14 cellular contexts compared by ENCODE assay signal in genomic region chr18:62030091-62030985, GRCh38.
DNase-seq lines count a peak whose midpoint lies in the region; ATAC-seq and TF ChIP-seq lines count a peak whose summit lies in the region.
"Had no signal": no experiment of that assay in that cellular context is flagged by ENCODE, and none has a peak within 500 bp of the region (broad histone marks: within the 10 kb centered on the region; RNA-seq: fewer than 3 reads in every experiment).

No MANE protein-coding gene starts in this region.

- no peaks in the 10 kb centered on the region for H3K9me3 ChIP-seq in gastrocnemius medialis
- H3K9me3 ChIP-seq: MG63 had no signal

- peak; percentile 19 for DNase-seq in AG08395 (ENCODE audit: low spot score)
- DNase-seq in LNCaP clone FGC (ENCODE audit: low read depth), result no peak
- peak; percentile 12 for DNase-seq in astrocyte of the spinal cord (ENCODE audit: low read depth, low spot score)
- no peak for DNase-seq in left lobe of liver (ENCODE audit: low spot score)
- DNase-seq in NCI-H2029 (lab: John Stamatoyannopoulos, UW), result no peak
- no peak for DNase-seq in cerebellar nuclear complex (lab: John Stamatoyannopoulos, UW)
- no peak for DNase-seq in gastrocnemius medialis
- DNase-seq: activated CD4-positive, alpha-beta T cell treated with anti-CD3 and anti-CD28 coated beads, Interleukin-2, amount 50 U/mL, for 48 hours; foreskin keratinocyte; MG63; occipital lobe; SHP77 treated with DMSO at 0.1 percent for 48 hours; stimulated activated naive CD8-positive, alpha-beta T cell treated with anti-CD3 and anti-CD28 coated beads, Interleukin-15, amount 100 ng/mL, for 72 hours had no signal

- H3K36me3 ChIP-seq in gastrocnemius medialis, result no peaks in the 10 kb centered on the region
- H3K36me3 ChIP-seq: MG63 had no signal

- intact Hi-C loops in gastrocnemius medialis (cut with DNase I; ENCODE audit: low total_unique reads), result no loop called here

- no peak overlapping the region for H3K27ac ChIP-seq in gastrocnemius medialis
- H3K27ac ChIP-seq: foreskin keratinocyte had no signal

- no peak for TF ChIP-seq POLR2A in gastrocnemius medialis (IDR thresholded peaks at IDR 0.05)

- ATAC-seq in left lobe of liver (peak; percentile 71), HG02885 (IDR thresholded peaks at IDR 0.05; ENCODE audit: poor library complexity, unreplicated experiment) (no peak), gastrocnemius medialis (no peak)
- ATAC-seq: foreskin keratinocyte; stimulated activated naive CD8-positive, alpha-beta T cell treated with anti-CD3 and anti-CD28 coated beads, Interleukin-15, amount 100 ng/mL, for 72 hours had no signal

- H3K4me1 ChIP-seq in gastrocnemius medialis, result no peaks in the 10 kb centered on the region
- H3K4me1 ChIP-seq: foreskin keratinocyte had no signal

- H3K27me3 ChIP-seq in gastrocnemius medialis, result no peaks in the 10 kb centered on the region
- H3K27me3 ChIP-seq: foreskin keratinocyte, MG63 had no signal

- in situ Hi-C loops in astrocyte of the spinal cord (cut with HindIII; ENCODE audit: low sequenced_read_pairs), result no loop called here
- in situ Hi-C loops in gastrocnemius medialis (cut with MboI; ENCODE audit: low sequenced_read_pairs in 4 of 4), result no loop called here

- TF ChIP-seq CTCF in LNCaP clone FGC (IDR thresholded peaks at IDR 0.05; ENCODE audit: control insufficient read depth, extremely low read depth, insufficient read depth) (peak; percentile 20), astrocyte of the spinal cord (IDR thresholded peaks at IDR 0.05; ENCODE audit: low read depth, low read length) (no peak), gastrocnemius medialis (IDR thresholded peaks at IDR 0.05 in 4 of 5, conservative IDR thresholded peaks at IDR 0.05 in 1 of 5) (no peak)

- H3K4me3 ChIP-seq in LNCaP clone FGC (ENCODE audit: low read depth, low read length) (no peak overlapping the region), astrocyte of the spinal cord (ENCODE audit: low read depth, low read length) (no peak overlapping the region), gastrocnemius medialis (no peak overlapping the region)
- H3K4me3 ChIP-seq: MG63 had no signal

Comparison
In these comparisons a context has a peak if more than half of its experiments do, and no peak if none do; other contexts are left out.
1. DNase-seq: peak in AG08395 (single experiment) and astrocyte of the spinal cord (single experiment); none in LNCaP clone FGC (single experiment), left lobe of liver (single experiment), NCI-H2029 (single experiment), cerebellar nuclear complex (0 of 2) and gastrocnemius medialis (0 of 2).